8 cellular contexts compared by ENCODE assay signal in the genomic region with DNA sequence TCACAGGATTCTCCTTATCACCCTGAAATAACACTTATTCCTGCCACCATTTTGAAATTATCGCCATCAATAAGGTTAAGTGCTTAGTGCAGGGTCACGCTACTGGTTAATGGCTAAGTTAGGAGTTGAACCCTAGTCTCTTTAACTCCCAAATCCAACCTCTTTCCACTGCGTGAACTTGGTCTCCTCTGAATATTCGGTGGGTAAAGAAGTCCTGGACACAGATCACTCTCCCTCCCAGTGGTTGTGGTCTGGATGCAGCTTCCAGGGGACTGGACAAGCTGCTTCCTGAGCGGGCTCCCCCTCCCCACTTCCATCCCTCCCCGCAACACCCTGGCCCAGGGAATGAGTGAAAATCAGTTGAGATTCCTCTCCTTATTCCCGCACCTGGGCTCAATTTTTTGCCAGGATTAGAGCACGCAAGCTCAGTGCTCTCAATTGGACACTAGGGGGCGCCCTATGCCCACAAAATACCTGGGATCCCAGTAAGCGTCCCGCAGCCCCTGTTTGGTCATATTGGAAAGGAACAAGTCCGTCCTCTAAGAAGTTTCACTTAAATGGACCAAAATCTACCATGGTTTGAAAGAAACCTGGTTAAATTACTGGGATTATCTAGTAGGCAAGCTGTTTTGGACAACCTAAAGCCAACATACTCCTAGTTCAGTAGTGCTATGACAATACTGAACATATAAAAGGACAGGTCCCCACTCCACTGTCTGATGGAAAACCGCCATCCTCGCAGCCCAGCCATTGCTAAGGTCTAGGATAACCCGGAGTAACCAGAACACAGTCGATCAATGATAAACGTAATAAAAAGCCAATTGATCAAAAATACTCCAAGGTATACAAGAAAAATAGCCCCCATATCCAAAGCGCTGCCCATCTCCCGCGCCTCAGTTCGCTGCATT. TPM values are rescaled to one million over a fixed set of nuclear protein-coding genes. Genes with fewer than 3 reads are reported as not detected.
DNase-seq lines count a peak whose midpoint lies in the region; ATAC-seq and TF ChIP-seq lines count a peak whose summit lies in the region.

No MANE protein-coding gene starts in this region.

- DNase-seq in activated gamma-delta T cell treated with Interleukin-2 at 50 U/mL for 16 hours (peak; percentile 76), activated gamma-delta T cell (lab: John Stamatoyannopoulos, UW) (no peak), NCI-H82 (lab: John Stamatoyannopoulos, UW) (peak; percentile 86), epithelial cell of esophagus (ENCODE audit: low read depth) (peak; percentile 80), middle frontal gyrus (ENCODE audit: extremely low spot score, low spot score) (peak; percentile 56)
- DNase-seq in activated CD8-positive, alpha-beta memory T cell treated with anti-CD3 and anti-CD28 coated beads, Interleukin-2, amount 10 ng/mL, durations not matched to agents 7 days and 5 days, result peak; percentile 78
- peak; percentile 50 to 53 for DNase-seq in stimulated activated CD8-positive, alpha-beta memory T cell treated with anti-CD3 and anti-CD28 coated beads, Interleukin-4, amount 100 ng/mL, for 1 hour (ENCODE audit: low read depth in 2 of 2, low spot score in 1 of 2)

- peaks cover 9% of the 10 kb centered on the region for H3K27me3 Mint-ChIP-seq in activated CD8-positive, alpha-beta memory T cell treated with anti-CD3 and anti-CD28 coated beads, Interleukin-2, amount 10 ng/mL, durations not matched to agents 7 days and 5 days

- H3K4me1 Mint-ChIP-seq in activated CD8-positive, alpha-beta memory T cell treated with anti-CD3 and anti-CD28 coated beads, Interleukin-2, amount 10 ng/mL, durations not matched to agents 7 days and 5 days, result peaks cover 42% of the 10 kb centered on the region

- H3K36me3 Mint-ChIP-seq in activated CD8-positive, alpha-beta memory T cell treated with anti-CD3 and anti-CD28 coated beads, Interleukin-2, amount 10 ng/mL, durations not matched to agents 7 days and 5 days, result peaks cover 4% of the 10 kb centered on the region

- H3K4me3 Mint-ChIP-seq in activated CD8-positive, alpha-beta memory T cell treated with anti-CD3 and anti-CD28 coated beads, Interleukin-2, amount 10 ng/mL, durations not matched to agents 7 days and 5 days, result no peak overlapping the region

- H3K27ac Mint-ChIP-seq in activated CD8-positive, alpha-beta memory T cell treated with anti-CD3 and anti-CD28 coated beads, Interleukin-2, amount 10 ng/mL, durations not matched to agents 7 days and 5 days, result no peak overlapping the region

- peak; percentile 47 for ATAC-seq in HG03378 (IDR thresholded peaks at IDR 0.05; ENCODE audit: unreplicated experiment)
- ATAC-seq in activated CD8-positive, alpha-beta memory T cell treated with anti-CD3 and anti-CD28 coated beads, Interleukin-2, amount 10 ng/mL, durations not matched to agents 7 days and 5 days, result peak; percentile 40

- H3K9me3 Mint-ChIP-seq in activated CD8-positive, alpha-beta memory T cell treated with anti-CD3 and anti-CD28 coated beads, Interleukin-2, amount 10 ng/mL, durations not matched to agents 7 days and 5 days (ENCODE audit: low read depth), result no peaks in the 10 kb centered on the region

- H3K4me3 ChIP-seq in epithelial cell of esophagus (ENCODE audit: low read length), result no peak overlapping the region

- CTCF ChIA-PET in activated CD8-positive, alpha-beta memory T cell treated with anti-CD3 and anti-CD28 coated beads, Interleukin-2, amount 10 ng/mL, durations not matched to agents 7 days and 5 days (lab: Charles Lee), result interaction anchor here (0.7 to 6.3 kb wide), 34 partner anchors 8 to 819 kb away, joined by 3 to 121 read pairs (median 4); no protein-coding TSS in a partner anchor

- peak; percentile 89 for TF ChIP-seq CTCF in epithelial cell of esophagus (IDR thresholded peaks at IDR 0.05; ENCODE audit: insufficient read depth, low read depth, low read length, missing control alignments)

RNA-seq across cellular contexts. Expression of gene DHRS9, which starts 40.4 kb away (rescaled TPM):
- total RNA-seq in activated CD8-positive, alpha-beta memory T cell treated with anti-CD3 and anti-CD28 coated beads, Interleukin-2, amount 10 ng/mL, durations not matched to agents 7 days and 5 days, result not detected
